18 cellular contexts compared by ENCODE assay signal in the genomic region with DNA sequence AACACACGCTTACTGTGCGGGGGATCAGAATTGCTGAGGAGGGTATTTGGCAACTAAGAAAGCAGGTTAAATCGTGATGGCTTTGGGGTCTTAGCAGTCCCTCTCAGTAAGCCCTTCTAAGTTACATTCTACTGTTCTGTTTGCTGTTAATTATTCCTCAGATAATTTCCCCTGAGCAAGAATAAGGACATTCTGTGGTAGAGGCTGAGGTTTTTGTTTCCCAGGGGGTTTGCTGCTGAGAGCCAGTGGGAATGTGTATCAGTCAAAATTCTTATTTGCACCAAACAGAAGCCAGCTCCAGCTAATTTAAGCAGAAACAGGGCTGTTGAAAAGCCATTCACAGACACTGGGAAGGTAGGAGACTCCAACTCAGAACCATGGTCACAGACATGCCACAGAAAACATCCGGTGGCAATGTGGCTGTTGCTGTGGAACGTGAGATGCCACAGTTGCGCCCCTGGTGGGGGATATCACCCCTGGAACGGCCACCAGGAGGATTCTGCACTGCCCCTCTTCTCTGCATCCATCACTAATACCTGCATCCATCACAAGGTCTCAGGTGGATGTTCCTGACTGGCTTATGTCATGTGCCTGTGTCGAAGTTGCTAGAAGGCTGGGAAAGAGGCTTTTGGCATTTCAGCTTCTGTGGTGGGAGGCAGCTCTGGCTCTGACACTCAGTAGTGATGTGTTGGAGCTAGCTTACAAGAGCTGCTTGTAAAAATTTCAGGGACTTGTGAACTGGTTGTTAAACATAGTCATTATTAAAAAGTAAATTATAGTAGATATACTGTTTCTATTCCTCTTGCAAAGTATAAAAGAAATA. TPM values are rescaled to one million over a fixed set of nuclear protein-coding genes. Genes with fewer than 3 reads are reported as not detected.
"Had no signal": no experiment of that assay in that cellular context is flagged by ENCODE, and none has a peak within 500 bp of the region (broad histone marks: within the 10 kb centered on the region; RNA-seq: fewer than 3 reads in every experiment).

No MANE protein-coding gene starts in this region.

- H3K4me1 Mint-ChIP-seq: activated CD4-positive, alpha-beta T cell treated with anti-CD3 and anti-CD28 coated beads, Interleukin-2, amount 10 ng/mL, durations not matched to agents 7 days and 5 days; central memory CD8-positive, alpha-beta T cell; stimulated activated naive CD8-positive, alpha-beta T cell treated with anti-CD3 and anti-CD28 coated beads, Interleukin-15, amount 100 ng/mL, for 72 hours had no signal

- H3K36me3 Mint-ChIP-seq: brain had no signal

- H3K4me3 Mint-ChIP-seq: activated CD4-positive, alpha-beta T cell treated with anti-CD3 and anti-CD28 coated beads, Interleukin-2, amount 10 ng/mL, durations not matched to agents 7 days and 5 days; activated naive CD8-positive, alpha-beta T cell; activated T-cell treated with anti-CD3 and anti-CD28 coated beads, Interleukin-2, amount 50 U/mL, for 72 hours; brain; central memory CD8-positive, alpha-beta T cell; effector memory CD8-positive, alpha-beta T cell; stimulated activated naive CD8-positive, alpha-beta T cell treated with anti-CD3 and anti-CD28 coated beads, Interleukin-15, amount 100 ng/mL, for 72 hours; T-helper 2 cell treated with Interferon-gamma antibody and Interleukin-4, amounts not matched to agents 5 μg/mL and 100 μg/mL, for 36 hours had no signal

- H3K27ac Mint-ChIP-seq: activated CD4-positive, alpha-beta T cell treated with anti-CD3 and anti-CD28 coated beads, Interleukin-2, amount 10 ng/mL, durations not matched to agents 7 days and 5 days; activated naive CD8-positive, alpha-beta T cell; activated T-cell treated with anti-CD3 and anti-CD28 coated beads, Interleukin-2, amount 50 U/mL, for 72 hours; effector memory CD8-positive, alpha-beta T cell; stimulated activated naive CD8-positive, alpha-beta T cell treated with anti-CD3 and anti-CD28 coated beads, Interleukin-15, amount 100 ng/mL, for 72 hours; T-helper 2 cell treated with Interferon-gamma antibody and Interleukin-4, amounts not matched to agents 5 μg/mL and 100 μg/mL, for 36 hours had no signal

- H3K36me3 ChIP-seq: spleen, upper lobe of right lung had no signal

- H3K27ac ChIP-seq: epithelial cell of prostate, psoas muscle, spleen, upper lobe of right lung had no signal

- H3K4me3 ChIP-seq: psoas muscle, spleen, upper lobe of right lung had no signal

- H3K4me1 ChIP-seq: spleen had no signal

- H3K9me3 Mint-ChIP-seq: activated CD4-positive, alpha-beta T cell treated with anti-CD3 and anti-CD28 coated beads, Interleukin-2, amount 10 ng/mL, durations not matched to agents 7 days and 5 days; activated T-cell treated with anti-CD3 and anti-CD28 coated beads, Interleukin-2, amount 50 U/mL, for 72 hours; central memory CD8-positive, alpha-beta T cell; effector memory CD8-positive, alpha-beta T cell; stimulated activated naive CD8-positive, alpha-beta T cell treated with anti-CD3 and anti-CD28 coated beads, Interleukin-15, amount 100 ng/mL, for 72 hours; T-helper 2 cell treated with Interferon-gamma antibody and Interleukin-4, amounts not matched to agents 5 μg/mL and 100 μg/mL, for 36 hours had no signal

- DNase-seq: activated CD4-positive, alpha-beta T cell treated with anti-CD3 and anti-CD28 coated beads, Interleukin-2, amount 10 ng/mL, durations not matched to agents 7 days and 5 days; activated CD4-positive, CD25-positive, alpha-beta regulatory T cell; activated CD8-positive, alpha-beta memory T cell treated with anti-CD3 and anti-CD28 coated beads, Interleukin-2, amount 50 U/mL, for 48 hours; activated gamma-delta T cell treated with Interleukin-2 at 50 U/mL for 16 hours; activated T-cell treated with anti-CD3 and anti-CD28 coated beads, Interleukin-2, amount 50 U/mL, for 72 hours; amygdala; effector memory CD8-positive, alpha-beta T cell; mesendoderm; psoas muscle; spleen; stimulated activated naive CD8-positive, alpha-beta T cell treated with anti-CD3 and anti-CD28 coated beads, Interleukin-15, amount 100 ng/mL, for 72 hours; upper lobe of right lung had no signal

- ATAC-seq: activated T-cell treated with anti-CD3 and anti-CD28 coated beads, Interleukin-2, amount 50 U/mL, for 72 hours; effector memory CD8-positive, alpha-beta T cell; psoas muscle; sciatic nerve; stimulated activated naive CD8-positive, alpha-beta T cell treated with anti-CD3 and anti-CD28 coated beads, Interleukin-15, amount 100 ng/mL, for 72 hours; upper lobe of right lung had no signal

- H3K9me3 ChIP-seq: psoas muscle, upper lobe of right lung had no signal

RNA-seq across cellular contexts. Expression of a gene that starts 23.2 kb away (rescaled TPM):
- total RNA-seq: activated CD4-positive, alpha-beta T cell treated with anti-CD3 and anti-CD28 coated beads, Interleukin-2, amount 10 ng/mL, durations not matched to agents 7 days and 5 days; activated T-cell treated with anti-CD3 and anti-CD28 coated beads, Interleukin-2, amount 50 U/mL, for 72 hours had no signal
